22 cellular contexts compared by ENCODE assay signal in genomic region chr2:216260629-216261028, GRCh38.
"Had no signal": no experiment of that assay in that cellular context is flagged by ENCODE, and none has a peak within 500 bp of the region (broad histone marks: within the 10 kb centered on the region; RNA-seq: fewer than 3 reads in every experiment).

No MANE protein-coding gene starts in this region.

- H3K4me3 ChIP-seq: MG63 had no signal

- H3K27ac ChIP-seq: RWPE1 had no signal

- H3K9me3 ChIP-seq: MG63, SK-N-SH had no signal

- DNase-seq: Karpas-422; KG1; MG63; NCI-H1092; NCI-H1105 treated with DMSO at 0.1 percent for 48 hours; NCI-H1417 treated with DMSO at 0.1 percent for 48 hours; NCI-H1694 treated with DMSO at 0.1 percent for 48 hours; NCI-H1930; NCI-H2107; NCI-H2171; NCI-H226; NCI-H446; NCI-H510A; NCI-H524 treated with DMSO at 0.1 percent for 48 hours; NCI-H774; NK-92 treated with Interleukin-12 subunit alpha and Interleukin-12 subunit beta, amount 100 ng/mL, for 24 hours; PC-3; SHP77; SK-N-SH; SW 1271 had no signal

- H3K9ac ChIP-seq: SK-N-SH had no signal

- H3K4me2 ChIP-seq: SK-N-SH had no signal

- ATAC-seq: Panc1, PC-3 had no signal

- H3K36me3 ChIP-seq: MG63 had no signal

- H3K27me3 ChIP-seq: MG63 had no signal
